In genomic region chr7:24113506-24113905, GRCh38 we compare ENCODE assay signal across 32 cellular contexts.
"Had no signal": no experiment of that assay in that cellular context is flagged by ENCODE, and none has a peak within 500 bp of the region (broad histone marks: within the 10 kb centered on the region; RNA-seq: fewer than 3 reads in every experiment).

No MANE protein-coding gene starts in this region.

- H3K27ac ChIP-seq: adrenal gland, ascending aorta, body of pancreas, brain microvascular endothelial cell, breast epithelium, cardiac muscle cell had no signal

- FAIRE-seq: astrocyte, bronchial epithelial cell had no signal

- H3K4me3 ChIP-seq: adrenal gland, ascending aorta, body of pancreas, breast epithelium, cardiac muscle cell had no signal

- H3K27me3 ChIP-seq: adrenal gland, ascending aorta, body of pancreas, brain microvascular endothelial cell, breast epithelium, cardiac muscle cell had no signal

- H3K36me3 ChIP-seq: adrenal gland, ascending aorta, brain microvascular endothelial cell, breast epithelium, cardiac muscle cell had no signal

- DNase-seq: activated effector memory CD4-positive, alpha-beta T cell treated with anti-CD3 and anti-CD28 coated beads, Interleukin-2, amount 50 U/mL, for 16 hours; activated effector memory CD4-positive, alpha-beta T cell treated with Interleukin-2 at 50 U/mL for 16 hours; activated gamma-delta T cell; activated gamma-delta T cell treated with Interleukin-2 at 50 U/mL for 16 hours; activated naive CD4-positive, alpha-beta T cell; activated naive CD4-positive, alpha-beta T cell treated with anti-CD3 and anti-CD28 coated beads for 36 hours; activated naive CD4-positive, alpha-beta T cell treated with anti-CD3 and anti-CD28 coated beads, Interleukin-2, amount 10 ng/mL, durations not matched to agents 7 days and 5 days; activated naive CD4-positive, alpha-beta T cell treated with anti-CD3 and anti-CD28 coated beads, Interleukin-2, amount 50 U/mL, for 16 hours; activated naive CD4-positive, alpha-beta T cell treated with Interleukin-2 at 50 U/mL for 16 hours; activated naive CD8-positive, alpha-beta T cell treated with anti-CD3 and anti-CD28 coated beads for 36 hours; activated naive CD8-positive, alpha-beta T cell treated with anti-CD3 and anti-CD28 coated beads, Interleukin-2, amount 10 ng/mL, durations not matched to agents 7 days and 5 days; activated naive CD8-positive, alpha-beta T cell treated with anti-CD3 and anti-CD28 coated beads, Interleukin-2, amount 50 U/mL, for 24 hours; activated T-cell treated with anti-CD3 and anti-CD28 coated beads, Interleukin-2, amount 50 U/mL, for 1 hour; activated T-cell treated with anti-CD3 and anti-CD28 coated beads, Interleukin-2, amount 50 U/mL, for 24 hours; activated T-cell treated with anti-CD3 and anti-CD28 coated beads, Interleukin-2, amount 50 U/mL, for 4 hours; activated T-cell treated with anti-CD3 and anti-CD28 coated beads, Interleukin-2, amount 50 U/mL, for 48 hours; activated T-cell treated with anti-CD3 and anti-CD28 coated beads, Interleukin-2, amount 50 U/mL, for 72 hours; adrenal gland; amniotic stem cell; amygdala; anterior cingulate cortex; aorta; body of pancreas; brain microvascular endothelial cell; caudate nucleus; central memory CD4-positive, alpha-beta T cell; cerebellar nuclear complex had no signal

- H3K9me3 ChIP-seq: adrenal gland, ascending aorta, body of pancreas, breast epithelium had no signal

- H3K4me1 ChIP-seq: adrenal gland, ascending aorta, body of pancreas, breast epithelium had no signal
